23 cellular contexts compared by ENCODE assay signal in the genomic region with DNA sequence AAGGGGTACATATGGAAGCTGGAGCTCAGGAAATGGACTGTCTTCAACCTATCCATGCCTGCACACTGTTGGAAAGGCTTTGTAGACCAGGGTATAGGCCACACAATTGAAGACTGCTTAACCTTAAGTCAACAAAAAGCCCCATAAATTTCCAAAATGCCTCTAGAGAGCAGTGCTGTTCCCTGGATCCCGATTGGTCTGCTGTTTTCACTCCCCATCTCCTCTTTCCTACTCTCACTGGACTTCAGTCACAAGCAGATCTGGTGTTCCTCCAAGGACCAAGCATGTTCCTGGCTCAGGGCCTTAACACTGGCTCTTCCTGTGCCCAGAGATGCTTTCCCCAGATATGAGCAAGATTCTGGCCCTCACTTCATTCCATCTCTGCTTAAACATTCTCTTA. TPM values are rescaled to one million over a fixed set of nuclear protein-coding genes. Genes with fewer than 3 reads are reported as not detected.
DNase-seq lines count a peak whose midpoint lies in the region; ATAC-seq, FAIRE-seq and TF ChIP-seq lines count a peak whose summit lies in the region.
"Had no signal": no experiment of that assay in that cellular context is flagged by ENCODE, and none has a peak within 500 bp of the region (broad histone marks: within the 10 kb centered on the region; RNA-seq: fewer than 3 reads in every experiment).

No MANE protein-coding gene starts in this region.

- TF ChIP-seq CTCF in HCT116 (IDR thresholded peaks at IDR 0.05 in 2 of 3, conservative IDR thresholded peaks at IDR 0.05 in 1 of 3; ENCODE audit: borderline replicate concordance in 1 of 3, insufficient read depth in 1 of 3, low read depth in 2 of 3, low read length in 2 of 3) (no peak), Peyer's patch (IDR thresholded peaks at IDR 0.05) (no peak)

- CTCF ChIA-PET in HCT116 (lab: Charles Lee), result no interaction called here

- intact Hi-C loops in HCT116 (cut with micrococcal nuclease), result no loop called here
- intact Hi-C loops in left ventricle myocardium superior (cut with micrococcal nuclease), result no loop called here

- H3K9ac ChIP-seq in HCT116 (ENCODE audit: low read length), result no peak overlapping the region

- H3K4me1 ChIP-seq in HCT116 (ENCODE audit: control insufficient read depth in 1 of 2, insufficient read depth in 2 of 2, low read length in 2 of 2) (no peaks in the 10 kb centered on the region), Peyer's patch (no peaks in the 10 kb centered on the region)
- H3K4me1 ChIP-seq: A549, foreskin keratinocyte, tibial artery had no signal

- POLR2A ChIA-PET in HCT116 (lab: Charles Lee), result no interaction called here

- TF ChIP-seq RAD21 in HCT116 (IDR thresholded peaks at IDR 0.05; ENCODE audit: low read depth), result no peak

- no peak for DNase-seq in GM12891 (ENCODE audit: insufficient read length, low spot score)
- no peak for DNase-seq in HCT116 (ENCODE audit: low read depth, low spot score)
- peak; percentile 59 for DNase-seq in left kidney (ENCODE audit: low read depth, low spot score)
- no peak for DNase-seq in left ventricle myocardium superior
- no peak for DNase-seq in NCI-H345 treated with DMSO at 0.1 percent for 48 hours (lab: John Stamatoyannopoulos, UW; ENCODE audit: unreplicated experiment)
- no peak for DNase-seq in Peyer's patch
- DNase-seq in activated CD4-positive, alpha-beta T cell treated with anti-CD3 and anti-CD28 coated beads for 4 hours, result no peak
- DNase-seq: activated CD8-positive, alpha-beta T cell treated with anti-CD3 and anti-CD28 coated beads for 36 hours; activated naive CD8-positive, alpha-beta T cell treated with anti-CD3 and anti-CD28 coated beads, Interleukin-2, amount 10 ng/mL, durations not matched to agents 7 days and 5 days; activated T-cell treated with anti-CD3 and anti-CD28 coated beads, Interleukin-2, amount 50 U/mL, for 72 hours; foreskin keratinocyte; kidney glomerular epithelial cell; NCI-H187; NCI-H345; tibial artery had no signal

- H3K9me3 ChIP-seq in HCT116 (ENCODE audit: control insufficient read depth in 1 of 2, insufficient read depth in 1 of 2, low read depth in 1 of 2, low read length in 2 of 2) (no peaks in the 10 kb centered on the region), Peyer's patch (no peaks in the 10 kb centered on the region)
- H3K9me3 ChIP-seq: A549, tibial artery had no signal

- no peak overlapping the region for H3K4me2 ChIP-seq in HCT116 (ENCODE audit: low read length)
- H3K4me2 ChIP-seq: A549 had no signal

- peak; percentile 82 for FAIRE-seq in GM12891 (lab: Jason Lieb, UNC)
- FAIRE-seq: A549 had no signal

- H3K27ac ChIP-seq in HCT116 (ENCODE audit: low read depth, low read length), result no peak overlapping the region
- H3K27ac ChIP-seq in Peyer's patch, result peak overlapping the region in 1 of 4 donors; percentile 50
- H3K27ac ChIP-seq: A549, coronary artery, foreskin keratinocyte, tibial artery had no signal

- H3K9me2 ChIP-seq in HCT116 (ENCODE audit: insufficient read depth), result no peaks in the 10 kb centered on the region

- BruUV-seq in HCT116 (replicated peaks; lab: Mats Ljungman, UMichigan), result no TSS peak

- H3K4me3 ChIP-seq in HCT116 (replicated peaks in 1 of 2; ENCODE audit: low read depth in 1 of 2, low read length in 2 of 2) (no peak overlapping the region), Peyer's patch (no peak overlapping the region)
- H3K4me3 ChIP-seq: A549, coronary artery, tibial artery had no signal

- TF ChIP-seq POLR2A in GM12891 (IDR thresholded peaks at IDR 0.05; ENCODE audit: low read depth, low read length), result no peak
- TF ChIP-seq POLR2A in HCT116 (IDR thresholded peaks at IDR 0.05; ENCODE audit: borderline replicate concordance, extremely low read depth, insufficient read depth, insufficient read length), result no peak
- no peak for TF ChIP-seq POLR2A in Peyer's patch (IDR thresholded peaks at IDR 0.05)

- no peaks in the 10 kb centered on the region for H3K36me3 ChIP-seq in HCT116 (ENCODE audit: control insufficient read depth in 1 of 2, insufficient read depth in 2 of 2, low read length in 2 of 2)
- no peaks in the 10 kb centered on the region for H3K36me3 ChIP-seq in Peyer's patch
- H3K36me3 ChIP-seq: tibial artery had no signal

- H4K20me1 ChIP-seq in HCT116 (ENCODE audit: insufficient read depth), result no peaks in the 10 kb centered on the region

- H3K79me2 ChIP-seq in HCT116 (ENCODE audit: insufficient read depth, low read length), result no peaks in the 10 kb centered on the region

- H3K27me3 ChIP-seq in HCT116 (ENCODE audit: insufficient read depth, low read length) (no peaks in the 10 kb centered on the region), Peyer's patch (no peaks in the 10 kb centered on the region)
- H3K27me3 ChIP-seq: foreskin keratinocyte, tibial artery had no signal

- RAD21 ChIA-PET in HCT116 (lab: Charles Lee; ENCODE audit: low non-redundant PET in 1 of 2, low total read pairs in 2 of 2, uncharacterized antibody in 2 of 2, unreplicated experiment in 2 of 2), result no interaction called here

- H2AFZ ChIP-seq in HCT116 (ENCODE audit: low read depth, low read length, poor library complexity, severe bottlenecking), result no peak overlapping the region

- ATAC-seq in HCT116, result peak; percentile 57
- ATAC-seq in HG03460 (IDR thresholded peaks at IDR 0.05; ENCODE audit: unreplicated experiment), result peak; percentile 8
- no peak for ATAC-seq in left ventricle myocardium superior
- ATAC-seq: A549; activated CD8-positive, alpha-beta T cell treated with anti-CD3 and anti-CD28 coated beads for 36 hours; activated T-cell treated with anti-CD3 and anti-CD28 coated beads, Interleukin-2, amount 50 U/mL, for 72 hours; foreskin keratinocyte; Right ventricle myocardium inferior had no signal

TF ChIP-seq in GM12891, 5 proteins besides CTCF, POLR2A, EP300 and RAD21:
- TF ChIP-seq TAF1 (IDR thresholded peaks at IDR 0.05; ENCODE audit: low read depth, low read length), result no peak
- TF ChIP-seq SPI1 (IDR thresholded peaks at IDR 0.05; ENCODE audit: low read depth, low read length), result no peak

TF ChIP-seq in HCT116, 20 proteins besides CTCF, POLR2A, EP300 and RAD21:
- no peak for TF ChIP-seq ATF3 (IDR thresholded peaks at IDR 0.05)

RNA-seq across cellular contexts. Expression of gene LRRC34, which starts 22.8 kb away (rescaled TPM):
- 5.0 TPM for polyA plus RNA-seq in GM12891 (2012; ENCODE audit: low read depth, missing spikeins)
- total RNA-seq in HCT116 (2021; ENCODE audit: unreplicated experiment) (not detected), left ventricle myocardium superior (1.6 TPM), Peyer's patch (under 1 TPM in 2 of 4 donors, not detected in 2; 0.28 to 0.35 TPM)
- polyA plus RNA-seq in HCT116 (2012), result 0.08 and 0.11 TPM in 2 replicates
- polyA plus RNA-seq: A549 had no signal

RNA-seq across cellular contexts. Expression of gene LRRIQ4, which starts 22.9 kb away (rescaled TPM):
- polyA plus RNA-seq in GM12891 (2012; ENCODE audit: low read depth, missing spikeins), result 0.21 TPM
- total RNA-seq in HCT116 (2021; ENCODE audit: unreplicated experiment), result not detected
- not detected in 2 replicates for polyA plus RNA-seq in HCT116 (2012)
- not detected for total RNA-seq in left ventricle myocardium superior
- total RNA-seq in Peyer's patch, result not detected
- total RNA-seq: Right ventricle myocardium inferior; T-helper 1 cell treated with Interleukin-12 subunit alpha and Interleukin-12 subunit beta and Interleukin-4 antibody, amounts not matched to agents 30 ng/mL and 1 ng/mL, for 36 hours had no signal
- polyA plus RNA-seq: A549, foreskin keratinocyte, IgD-negative memory B cell, neural cell had no signal

RNA-seq across cellular contexts. Expression of gene LRRC31, which starts 34.2 kb away (rescaled TPM):
- polyA plus RNA-seq in GM12891 (2012; ENCODE audit: low read depth, missing spikeins), result 0.17 TPM
- not detected for total RNA-seq in HCT116 (2021; ENCODE audit: unreplicated experiment)
- not detected in 2 replicates for polyA plus RNA-seq in HCT116 (2012)
- not detected for total RNA-seq in left ventricle myocardium superior
- total RNA-seq in Peyer's patch, result 10 to 100 TPM; 12.4 to 57.6 (median 28.4) TPM
- total RNA-seq: activated CD8-positive, alpha-beta T cell treated with anti-CD3 and anti-CD28 coated beads for 36 hours; activated naive CD8-positive, alpha-beta T cell treated with anti-CD3 and anti-CD28 coated beads, Interleukin-2, amount 10 ng/mL, durations not matched to agents 7 days and 5 days; activated T-cell treated with anti-CD3 and anti-CD28 coated beads, Interleukin-2, amount 50 U/mL, for 72 hours; foreskin keratinocyte; mesothelial cell of epicardium; Right ventricle myocardium inferior; T-helper 1 cell treated with Interleukin-12 subunit alpha and Interleukin-12 subunit beta and Interleukin-4 antibody, amounts not matched to agents 30 ng/mL and 1 ng/mL, for 36 hours had no signal
- polyA plus RNA-seq: foreskin keratinocyte, IgD-negative memory B cell, neural cell had no signal

Comparison
In these comparisons a context has a peak if more than half of its experiments do, and no peak if none do; other contexts are left out.
1. RNA of gene LRRC31, which starts 34.2 kb away (total RNA-seq): 12.4 to 57.6 TPM in Peyer's patch; not detected in HCT116 (single experiment) and not detected in left ventricle myocardium superior (single experiment); every median in the first group is over 10 times any median in the second.